In the genomic region with DNA sequence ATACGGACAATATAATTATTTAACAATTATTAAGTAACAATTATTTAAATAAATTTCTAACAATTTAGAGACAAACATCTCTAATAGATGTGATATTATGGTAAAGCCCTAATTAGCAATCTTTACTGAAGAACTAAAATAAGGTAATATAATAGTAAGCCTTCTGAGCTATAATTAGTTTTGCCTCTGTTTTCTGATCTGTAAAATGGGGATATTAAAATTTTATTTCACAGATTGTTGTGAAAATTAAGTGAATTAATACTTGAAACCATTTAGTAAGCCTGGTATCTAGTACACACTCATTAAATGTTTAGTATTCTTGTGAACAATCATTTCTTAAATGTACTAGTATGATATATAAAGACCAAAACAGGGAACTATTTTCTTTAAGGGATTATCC, we compare ENCODE assay signal across 30 cellular contexts.
DNase-seq lines count a peak whose midpoint lies in the region; ATAC-seq, FAIRE-seq and TF ChIP-seq lines count a peak whose summit lies in the region.
"Had no signal": no experiment of that assay in that cellular context is flagged by ENCODE, and none has a peak within 500 bp of the region (broad histone marks: within the 10 kb centered on the region; RNA-seq: fewer than 3 reads in every experiment).

No MANE protein-coding gene starts in this region.

- H4K20me1 ChIP-seq in HepG2 (ENCODE audit: insufficient read depth, low read length) (no peaks in the 10 kb centered on the region), K562 (replicated peaks; ENCODE audit: control insufficient read depth, insufficient read depth, low read length) (no peaks in the 10 kb centered on the region), smooth muscle cell (ENCODE audit: low read depth) (peaks cover 18% of the 10 kb centered on the region)

- H3K27ac ChIP-seq in HepG2 (ENCODE audit: extremely low read length, insufficient read depth, low read length) (peak overlapping the region; percentile 66), right lobe of liver (no peak overlapping the region), K562 (ENCODE audit: extremely low read depth, low read depth, low read length) (no peak overlapping the region), smooth muscle cell (ENCODE audit: low read depth) (no peak overlapping the region)
- H3K27ac ChIP-seq: 22Rv1; BLaER1; BLaER1 treated with 17β-estradiol and CSF1 and Interleukin-3, amounts not matched to agents 10 nM and 100 nM; C4-2B had no signal

- H3K4me2 ChIP-seq in HepG2 (ENCODE audit: low read depth, low read length) (peak overlapping the region; percentile 71), K562 (ENCODE audit: insufficient read depth, low read length) (no peak overlapping the region), smooth muscle cell (no peak overlapping the region)
- H3K4me2 ChIP-seq: A549; BLaER1; BLaER1 treated with 17β-estradiol and CSF1 and Interleukin-3, amounts not matched to agents 10 nM and 100 nM had no signal

- H3K36me3 ChIP-seq in HepG2 (replicated peaks in 1 of 2; ENCODE audit: control insufficient read depth in 1 of 2, insufficient read depth in 2 of 2, low read length in 2 of 2) (peaks cover 0 to 30% of the 10 kb centered on the region in 2 experiments; a peak in 2 of 5 replicates), right lobe of liver (peaks cover 0 to 3% (median 0%) of the 10 kb centered on the region in 4 donors), K562 (ENCODE audit: control insufficient read depth, insufficient read depth, low read length) (no peaks in the 10 kb centered on the region), smooth muscle cell (ENCODE audit: low read depth) (peaks cover 12% of the 10 kb centered on the region)
- H3K36me3 ChIP-seq: BE2C had no signal

- H3K79me2 ChIP-seq in HepG2 (ENCODE audit: insufficient read depth, low read length) = peaks cover 61% of the 10 kb centered on the region
- H3K79me2 ChIP-seq in K562 (ENCODE audit: control insufficient read depth, insufficient read depth, low read length) = no peaks in the 10 kb centered on the region
- H3K79me2 ChIP-seq in smooth muscle cell (ENCODE audit: low read depth) = no peaks in the 10 kb centered on the region

- H2AFZ ChIP-seq in HepG2 (ENCODE audit: low read length) = no peak overlapping the region
- H2AFZ ChIP-seq in K562 (ENCODE audit: low read depth, low read length) = no peak overlapping the region
- H2AFZ ChIP-seq in smooth muscle cell (ENCODE audit: low read depth) = no peak overlapping the region

- peak overlapping the region in 2 of 3 experiments; percentile 21 to 48; a peak in 2 of 6 replicates for H3K4me3 ChIP-seq in HepG2 (replicated peaks in 1 of 3; ENCODE audit: insufficient read depth in 1 of 3, low read depth in 2 of 3, low read length in 3 of 3)
- H3K4me3 ChIP-seq in right lobe of liver = no peak overlapping the region
- H3K4me3 ChIP-seq in K562 = no peak overlapping the region
- no peak overlapping the region for H3K4me3 ChIP-seq in smooth muscle cell
- H3K4me3 ChIP-seq: A549; BLaER1; BLaER1 treated with 17β-estradiol and CSF1 and Interleukin-3, amounts not matched to agents 10 nM and 100 nM had no signal

- TF ChIP-seq EP300 in HepG2 (IDR thresholded peaks at IDR 0.05; ENCODE audit: low read depth in 2 of 2, low read length in 2 of 2) (no peak), HepG2 (CRISPR knock-in tag; IDR thresholded peaks at IDR 0.05; ENCODE audit: borderline replicate concordance) (no peak), K562 (IDR thresholded peaks at IDR 0.05; ENCODE audit: low read length) (no peak)

- TF ChIP-seq CTCF in HepG2 (CRISPR knock-in tag; IDR thresholded peaks at IDR 0.05) = no peak
- no peak for TF ChIP-seq CTCF in right lobe of liver (IDR thresholded peaks at IDR 0.05)
- no peak for TF ChIP-seq CTCF in K562 (IDR thresholded peaks at IDR 0.05 in 2 of 3, conservative IDR thresholded peaks at IDR 0.05 in 1 of 3; ENCODE audit: insufficient read depth in 2 of 3, low read depth in 1 of 3, low read length in 3 of 3)
- no peak for TF ChIP-seq CTCF in smooth muscle cell (IDR thresholded peaks at IDR 0.05; ENCODE audit: borderline replicate concordance, insufficient read depth, poor library complexity, severe bottlenecking)

- no peaks in the 10 kb centered on the region for H3F3A ChIP-seq in smooth muscle cell (ENCODE audit: low read depth)

- no peaks in the 10 kb centered on the region for H3K27me3 ChIP-seq in HepG2 (ENCODE audit: control insufficient read depth in 1 of 2, insufficient read depth in 2 of 2, low read length in 2 of 2)
- H3K27me3 ChIP-seq in right lobe of liver = no peaks in the 10 kb centered on the region
- H3K27me3 ChIP-seq in K562 (ENCODE audit: control insufficient read depth in 2 of 2, insufficient read depth in 2 of 2, low read length in 2 of 2) = no peaks in the 10 kb centered on the region
- H3K27me3 ChIP-seq in smooth muscle cell (ENCODE audit: low read depth) = no peaks in the 10 kb centered on the region
- H3K27me3 ChIP-seq: BE2C; BLaER1; BLaER1 treated with 17β-estradiol and CSF1 and Interleukin-3, amounts not matched to agents 10 nM and 100 nM had no signal

- no peak for TF ChIP-seq RAD21 in HepG2 (CRISPR knock-in tag; IDR thresholded peaks at IDR 0.05)
- TF ChIP-seq RAD21 in K562 (CRISPR knock-in tag; conservative IDR thresholded peaks at IDR 0.05 in 1 of 2, IDR thresholded peaks at IDR 0.05 in 1 of 2) = no peak

- H3K4me1 ChIP-seq in HepG2 (ENCODE audit: insufficient read depth, low read length) (peaks cover 56% of the 10 kb centered on the region), right lobe of liver (peaks cover 0 to 6% (median 2%) of the 10 kb centered on the region in 4 donors), K562 (replicated peaks in 1 of 2; ENCODE audit: control insufficient read depth in 2 of 2, insufficient read depth in 2 of 2, low read length in 2 of 2) (no peaks in the 10 kb centered on the region), smooth muscle cell (ENCODE audit: low read depth) (no peaks in the 10 kb centered on the region)
- H3K4me1 ChIP-seq: BE2C had no signal

- intact Hi-C loops in HepG2 (cut with micrococcal nuclease; ENCODE audit: unreplicated experiment) = no loop called here
- intact Hi-C loops in right lobe of liver (cut with DNase I) = no loop called here
- intact Hi-C loops in K562 (cut with micrococcal nuclease) = no loop called here

- H3K9me3 ChIP-seq in HepG2 (ENCODE audit: low read length) (peaks cover 24% of the 10 kb centered on the region), right lobe of liver (peaks cover 0 to 9% (median 4%) of the 10 kb centered on the region in 4 donors), K562 (replicated peaks; ENCODE audit: control insufficient read depth, insufficient read depth, low read depth, low read length) (no peaks in the 10 kb centered on the region), smooth muscle cell (replicated peaks; ENCODE audit: low read depth) (peaks cover 14% of the 10 kb centered on the region)
- H3K9me3 ChIP-seq: A549, BE2C had no signal

- TF ChIP-seq POLR2A in HepG2 (IDR thresholded peaks at IDR 0.05; ENCODE audit: insufficient read depth in 1 of 2, low read depth in 2 of 2, low read length in 2 of 2) (no peak), right lobe of liver (IDR thresholded peaks at IDR 0.05) (no peak), K562 (conservative IDR thresholded peaks at IDR 0.05) (no peak)

- ATAC-seq in HepG2 (no peak), right lobe of liver (no peak), K562 (no peak)
- ATAC-seq: A549; CD8-positive, alpha-beta T cell had no signal

- CTCF ChIA-PET in HepG2 (lab: Yijun Ruan, JAX; ENCODE audit: low intra/inter-chr PET ratio, low total read pairs) = no interaction called here
- CTCF ChIA-PET in K562 (lab: Yijun Ruan, JAX; ENCODE audit: low intra/inter-chr PET ratio) = no interaction called here

- in situ Hi-C loops in HepG2 (cut with HindIII; ENCODE audit: extremely low pct_ligation_motif_present, low pct_unique_long_range_greater_than_20kb) = no loop called here
- in situ Hi-C loops in K562 (cut with MboI) = no loop called here

- FAIRE-seq in HepG2 (lab: Jason Lieb, UNC) (no peak), K562 (lab: Jason Lieb, UNC) (no peak)
- FAIRE-seq: A549, D721Med had no signal

- 98% methylated on average over 1 of the region's 1 CpG for WGBS in HepG2 (ENCODE audit: low lambda C conversion rate)
- 93% methylated on average over 1 of the region's 1 CpG for WGBS in right lobe of liver (ENCODE audit: insufficient coverage, low coverage, low lambda C conversion rate, missing lambda C conversion rate)
- WGBS in K562 (ENCODE audit: insufficient coverage, low coverage, missing lambda C conversion rate) = 61% methylated on average over 1 of the region's 1 CpG
- 98% methylated on average over 1 of the region's 1 CpG for WGBS in smooth muscle cell (ENCODE audit: low lambda C conversion rate)

- no peak for DNase-seq in HepG2 (ENCODE audit: low spot score)
- no peak for DNase-seq in right lobe of liver
- DNase-seq in K562 (ENCODE audit: extremely low read depth in 1 of 4, low spot score in 3 of 4) = no peak
- no peak for DNase-seq in smooth muscle cell (lab: John Stamatoyannopoulos, UW; ENCODE audit: unreplicated experiment)
- DNase-seq: 8988T; ACHN; AML-193; BE2C; C1 segment of cervical spinal cord; Caco-2; Calu3; CD4-positive, alpha-beta memory T cell; CD4-positive, alpha-beta T cell; CD4-positive, CD25-positive, alpha-beta regulatory T cell; CD8-positive, alpha-beta memory T cell; CD8-positive, alpha-beta T cell; COR-L47; DMS 273 treated with DMSO at 0.1 percent for 48 hours; DMS153; DMS53; DMS79; DMS79 treated with DMSO at 0.1 percent for 48 hours; DND-41; EL had no signal

- H3K9me1 ChIP-seq in K562 (ENCODE audit: control insufficient read depth, insufficient read depth, low read length) = no peaks in the 10 kb centered on the region

- H3K9ac ChIP-seq in HepG2 (ENCODE audit: insufficient read depth, low read depth, low read length) (no peak overlapping the region), K562 (ENCODE audit: insufficient read depth in 1 of 2, low read depth in 2 of 2, low read length in 2 of 2) (no peak overlapping the region), smooth muscle cell (ENCODE audit: low read depth) (no peak overlapping the region)
- H3K9ac ChIP-seq: BLaER1; BLaER1 treated with 17β-estradiol and CSF1 and Interleukin-3, amounts not matched to agents 10 nM and 100 nM had no signal

- no TSS peak for BruUV-seq in HepG2 (replicated peaks; lab: Mats Ljungman, UMichigan)
- BruUV-seq in K562 (replicated peaks; lab: Mats Ljungman, UMichigan) = no TSS peak

- POLR2A ChIA-PET in HepG2 (lab: Yijun Ruan, JAX) (interaction anchor here (1.0 kb wide), 1 partner anchor 71 kb away, joined by 4 read pairs; a partner anchor contains a TSS), K562 (lab: Yijun Ruan, JAX) (interaction anchor here (0.7 kb wide), 1 partner anchor 154 kb away, joined by 3 read pairs; no protein-coding TSS in a partner anchor)

TF ChIP-seq in HepG2, 621 proteins besides CTCF, POLR2A, EP300 and RAD21:
- TF ChIP-seq ZNF629 (CRISPR knock-in tag; conservative IDR thresholded peaks at IDR 0.05) (peak; percentile 81), ZBTB7B (CRISPR knock-in tag; IDR thresholded peaks at IDR 0.05) (no peak), CHD4 (IDR thresholded peaks at IDR 0.05; ENCODE audit: borderline replicate concordance, low read length) (peak; percentile 93; the same call in 1 of the 2 replicates)

TF ChIP-seq in K562, 482 proteins besides CTCF, POLR2A, EP300 and RAD21 (continues in another document):
- no peak for TF ChIP-seq XRCC3 (IDR thresholded peaks at IDR 0.05)
- no peak for TF ChIP-seq TEAD2 (tag; IDR thresholded peaks at IDR 0.05)

Comparison
In these comparisons a context has a peak if more than half of its experiments do, and no peak if none do; other contexts are left out.
1. H3K4me3 ChIP-seq: peak in HepG2 (2 of 3); none in right lobe of liver (0 of 3), K562 (single experiment) and smooth muscle cell (single experiment).